In genomic region chr4:13627606-13628301, GRCh38 we compare ENCODE assay signal across 1 cellular context.
TF ChIP-seq lines count a peak whose summit lies in the region.

Gene BOD1L1 (minus strand): TSS chr4:13627725. CDS start chr4:13627587, 138 bp downstream.

TF ChIP-seq in HepG2, 621 proteins besides CTCF, POLR2A, EP300 and RAD21 (continued from another document and continues in another):
- peak; percentile 80 for TF ChIP-seq FOXJ3 (CRISPR knock-in tag; IDR thresholded peaks at IDR 0.05; ENCODE audit: borderline replicate concordance)
- TF ChIP-seq U2AF2 (IDR thresholded peaks at IDR 0.05; ENCODE audit: low read depth, low read length): no peak
- peak; percentile 83 for TF ChIP-seq MYC (CRISPR knock-in tag; IDR thresholded peaks at IDR 0.05; ENCODE audit: borderline replicate concordance)
- no peak for TF ChIP-seq GTF3A (CRISPR knock-in tag; conservative IDR thresholded peaks at IDR 0.05)
- peak; percentile 61; the same call in 1 of the 2 replicates for TF ChIP-seq TFDP1 (CRISPR knock-in tag; IDR thresholded peaks at IDR 0.05; ENCODE audit: borderline replicate concordance)
- peak; percentile 98 for TF ChIP-seq NAIF1 (CRISPR knock-in tag; IDR thresholded peaks at IDR 0.05; ENCODE audit: borderline replicate concordance)
- no peak for TF ChIP-seq REXO4 (CRISPR knock-in tag; IDR thresholded peaks at IDR 0.05; ENCODE audit: borderline replicate concordance)
- TF ChIP-seq, protein P1, sequence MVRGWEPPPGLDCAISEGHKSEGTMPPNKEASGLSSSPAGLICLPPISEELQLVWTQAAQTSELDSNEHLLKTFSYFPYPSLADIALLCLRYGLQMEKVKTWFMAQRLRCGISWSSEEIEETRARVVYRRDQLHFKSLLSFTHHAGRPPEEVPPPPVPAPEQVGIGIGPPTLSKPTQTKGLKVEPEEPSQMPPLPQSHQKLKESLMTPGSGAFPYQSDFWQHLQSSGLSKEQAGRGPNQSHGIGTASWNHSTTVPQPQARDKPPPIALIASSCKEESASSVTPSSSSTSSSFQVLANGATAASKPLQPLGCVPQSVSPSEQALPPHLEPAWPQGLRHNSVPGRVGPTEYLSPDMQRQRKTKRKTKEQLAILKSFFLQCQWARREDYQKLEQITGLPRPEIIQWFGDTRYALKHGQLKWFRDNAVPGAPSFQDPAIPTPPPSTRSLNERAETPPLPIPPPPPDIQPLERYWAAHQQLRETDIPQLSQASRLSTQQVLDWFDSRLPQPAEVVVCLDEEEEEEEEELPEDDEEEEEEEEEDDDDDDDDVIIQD (CRISPR knock-in tag; IDR thresholded peaks at IDR 0.05; ENCODE audit: low read depth): peak; percentile 67
- no peak for TF ChIP-seq ATF4 (CRISPR knock-in tag; IDR thresholded peaks at IDR 0.05)
- TF ChIP-seq, protein P2, sequence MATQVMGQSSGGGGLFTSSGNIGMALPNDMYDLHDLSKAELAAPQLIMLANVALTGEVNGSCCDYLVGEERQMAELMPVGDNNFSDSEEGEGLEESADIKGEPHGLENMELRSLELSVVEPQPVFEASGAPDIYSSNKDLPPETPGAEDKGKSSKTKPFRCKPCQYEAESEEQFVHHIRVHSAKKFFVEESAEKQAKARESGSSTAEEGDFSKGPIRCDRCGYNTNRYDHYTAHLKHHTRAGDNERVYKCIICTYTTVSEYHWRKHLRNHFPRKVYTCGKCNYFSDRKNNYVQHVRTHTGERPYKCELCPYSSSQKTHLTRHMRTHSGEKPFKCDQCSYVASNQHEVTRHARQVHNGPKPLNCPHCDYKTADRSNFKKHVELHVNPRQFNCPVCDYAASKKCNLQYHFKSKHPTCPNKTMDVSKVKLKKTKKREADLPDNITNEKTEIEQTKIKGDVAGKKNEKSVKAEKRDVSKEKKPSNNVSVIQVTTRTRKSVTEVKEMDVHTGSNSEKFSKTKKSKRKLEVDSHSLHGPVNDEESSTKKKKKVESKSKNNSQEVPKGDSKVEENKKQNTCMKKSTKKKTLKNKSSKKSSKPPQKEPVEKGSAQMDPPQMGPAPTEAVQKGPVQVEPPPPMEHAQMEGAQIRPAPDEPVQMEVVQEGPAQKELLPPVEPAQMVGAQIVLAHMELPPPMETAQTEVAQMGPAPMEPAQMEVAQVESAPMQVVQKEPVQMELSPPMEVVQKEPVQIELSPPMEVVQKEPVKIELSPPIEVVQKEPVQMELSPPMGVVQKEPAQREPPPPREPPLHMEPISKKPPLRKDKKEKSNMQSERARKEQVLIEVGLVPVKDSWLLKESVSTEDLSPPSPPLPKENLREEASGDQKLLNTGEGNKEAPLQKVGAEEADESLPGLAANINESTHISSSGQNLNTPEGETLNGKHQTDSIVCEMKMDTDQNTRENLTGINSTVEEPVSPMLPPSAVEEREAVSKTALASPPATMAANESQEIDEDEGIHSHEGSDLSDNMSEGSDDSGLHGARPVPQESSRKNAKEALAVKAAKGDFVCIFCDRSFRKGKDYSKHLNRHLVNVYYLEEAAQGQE (IDR thresholded peaks at IDR 0.05; ENCODE audit: borderline replicate concordance in 1 of 2, low read depth in 1 of 2, low read length in 2 of 2): peak in 1 of 2 experiments; percentile 78; a peak in 1 of 4 replicates
- TF ChIP-seq, protein P3, sequence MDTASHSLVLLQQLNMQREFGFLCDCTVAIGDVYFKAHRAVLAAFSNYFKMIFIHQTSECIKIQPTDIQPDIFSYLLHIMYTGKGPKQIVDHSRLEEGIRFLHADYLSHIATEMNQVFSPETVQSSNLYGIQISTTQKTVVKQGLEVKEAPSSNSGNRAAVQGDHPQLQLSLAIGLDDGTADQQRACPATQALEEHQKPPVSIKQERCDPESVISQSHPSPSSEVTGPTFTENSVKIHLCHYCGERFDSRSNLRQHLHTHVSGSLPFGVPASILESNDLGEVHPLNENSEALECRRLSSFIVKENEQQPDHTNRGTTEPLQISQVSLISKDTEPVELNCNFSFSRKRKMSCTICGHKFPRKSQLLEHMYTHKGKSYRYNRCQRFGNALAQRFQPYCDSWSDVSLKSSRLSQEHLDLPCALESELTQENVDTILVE (CRISPR knock-in tag; IDR thresholded peaks at IDR 0.05): peak; percentile 97
- TF ChIP-seq, protein P4, sequence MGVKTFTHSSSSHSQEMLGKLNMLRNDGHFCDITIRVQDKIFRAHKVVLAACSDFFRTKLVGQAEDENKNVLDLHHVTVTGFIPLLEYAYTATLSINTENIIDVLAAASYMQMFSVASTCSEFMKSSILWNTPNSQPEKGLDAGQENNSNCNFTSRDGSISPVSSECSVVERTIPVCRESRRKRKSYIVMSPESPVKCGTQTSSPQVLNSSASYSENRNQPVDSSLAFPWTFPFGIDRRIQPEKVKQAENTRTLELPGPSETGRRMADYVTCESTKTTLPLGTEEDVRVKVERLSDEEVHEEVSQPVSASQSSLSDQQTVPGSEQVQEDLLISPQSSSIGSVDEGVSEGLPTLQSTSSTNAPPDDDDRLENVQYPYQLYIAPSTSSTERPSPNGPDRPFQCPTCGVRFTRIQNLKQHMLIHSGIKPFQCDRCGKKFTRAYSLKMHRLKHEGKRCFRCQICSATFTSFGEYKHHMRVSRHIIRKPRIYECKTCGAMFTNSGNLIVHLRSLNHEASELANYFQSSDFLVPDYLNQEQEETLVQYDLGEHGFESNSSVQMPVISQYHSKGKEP (CRISPR knock-in tag; IDR thresholded peaks at IDR 0.05): no peak
- no peak for TF ChIP-seq ZNF562 (CRISPR knock-in tag; IDR thresholded peaks at IDR 0.05; ENCODE audit: borderline replicate concordance)
- TF ChIP-seq ZNF432 (CRISPR knock-in tag; IDR thresholded peaks at IDR 0.05; ENCODE audit: borderline replicate concordance): 0 out of 2 replicates have a peak, but pooled peaks have one; percentile 59
- TF ChIP-seq HNF4A (CRISPR knock-in tag; IDR thresholded peaks at IDR 0.05): peak; percentile 37; the same call in 1 of the 2 replicates
- TF ChIP-seq HIVEP1 (CRISPR knock-in tag; IDR thresholded peaks at IDR 0.05): no peak
- peak; percentile 95 for TF ChIP-seq PHF8 (CRISPR knock-in tag; IDR thresholded peaks at IDR 0.05)
- TF ChIP-seq PCBP1 (IDR thresholded peaks at IDR 0.05; ENCODE audit: borderline replicate concordance, low read depth, low read length): no peak; the same call in 1 of the 2 replicates
- no peak for TF ChIP-seq E2F5 (CRISPR knock-in tag; conservative IDR thresholded peaks at IDR 0.05)
- TF ChIP-seq TIGD3 (CRISPR knock-in tag; IDR thresholded peaks at IDR 0.05; ENCODE audit: borderline replicate concordance): no peak
- no peak for TF ChIP-seq ISX (CRISPR knock-in tag; conservative IDR thresholded peaks at IDR 0.05)
- no peak for TF ChIP-seq ZNF281 (CRISPR knock-in tag; IDR thresholded peaks at IDR 0.05; ENCODE audit: borderline replicate concordance)
- peak; percentile 41; the same call in 1 of the 2 replicates for TF ChIP-seq ZNF317 (CRISPR knock-in tag; IDR thresholded peaks at IDR 0.05)
- peak; percentile 95 for TF ChIP-seq IRF2 (CRISPR knock-in tag; IDR thresholded peaks at IDR 0.05)
- peak; percentile 45 for TF ChIP-seq HMG20A (CRISPR knock-in tag; IDR thresholded peaks at IDR 0.05; ENCODE audit: borderline replicate concordance)
- TF ChIP-seq, protein P5, sequence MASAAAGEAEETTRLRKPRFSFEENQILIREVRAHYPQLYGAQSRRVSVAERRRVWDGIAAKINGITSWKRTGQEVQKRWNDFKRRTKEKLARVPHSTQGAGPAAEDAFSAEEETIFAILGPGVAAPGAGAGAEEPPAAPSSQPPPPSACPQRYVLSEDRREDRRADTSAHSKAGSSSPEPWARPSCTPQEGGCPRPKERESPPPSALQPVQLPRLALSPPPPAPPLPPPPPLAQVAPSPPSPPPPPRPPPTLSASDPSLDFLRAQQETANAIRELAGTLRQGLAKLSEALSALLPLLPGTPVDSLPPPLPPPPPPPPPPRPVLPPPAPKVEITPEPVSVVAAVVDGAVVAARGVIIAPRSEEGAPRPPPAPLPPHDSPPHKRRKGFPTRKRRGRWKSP (CRISPR knock-in tag; IDR thresholded peaks at IDR 0.05): peak; percentile 88
- TF ChIP-seq ZNF569 (CRISPR knock-in tag; IDR thresholded peaks at IDR 0.05; ENCODE audit: borderline replicate concordance): no peak
- 0 out of 2 replicates have a peak, but pooled peaks have one; percentile 47 for TF ChIP-seq KLF11 (CRISPR knock-in tag; IDR thresholded peaks at IDR 0.05)
- TF ChIP-seq, protein P6, sequence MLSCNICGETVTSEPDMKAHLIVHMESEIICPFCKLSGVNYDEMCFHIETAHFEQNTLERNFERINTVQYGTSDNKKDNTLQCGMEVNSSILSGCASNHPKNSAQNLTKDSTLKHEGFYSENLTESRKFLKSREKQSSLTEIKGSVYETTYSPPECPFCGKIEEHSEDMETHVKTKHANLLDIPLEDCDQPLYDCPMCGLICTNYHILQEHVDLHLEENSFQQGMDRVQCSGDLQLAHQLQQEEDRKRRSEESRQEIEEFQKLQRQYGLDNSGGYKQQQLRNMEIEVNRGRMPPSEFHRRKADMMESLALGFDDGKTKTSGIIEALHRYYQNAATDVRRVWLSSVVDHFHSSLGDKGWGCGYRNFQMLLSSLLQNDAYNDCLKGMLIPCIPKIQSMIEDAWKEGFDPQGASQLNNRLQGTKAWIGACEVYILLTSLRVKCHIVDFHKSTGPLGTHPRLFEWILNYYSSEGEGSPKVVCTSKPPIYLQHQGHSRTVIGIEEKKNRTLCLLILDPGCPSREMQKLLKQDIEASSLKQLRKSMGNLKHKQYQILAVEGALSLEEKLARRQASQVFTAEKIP (CRISPR knock-in tag; IDR thresholded peaks at IDR 0.05; ENCODE audit: borderline replicate concordance): no peak
- peak; percentile 98; the same call in 1 of the 2 replicates for TF ChIP-seq ZNF670 (CRISPR knock-in tag; IDR thresholded peaks at IDR 0.05; ENCODE audit: borderline replicate concordance)
- TF ChIP-seq FLYWCH1 (CRISPR knock-in tag; IDR thresholded peaks at IDR 0.05): no peak
- TF ChIP-seq NCOA1 (CRISPR knock-in tag; IDR thresholded peaks at IDR 0.05): no peak
- peak; percentile 89; the same call in 1 of the 2 replicates for TF ChIP-seq TFAP4 (IDR thresholded peaks at IDR 0.05; ENCODE audit: borderline replicate concordance, low read depth)
- peak; percentile 39; the same call in 1 of the 2 replicates for TF ChIP-seq NFIC (IDR thresholded peaks at IDR 0.05; ENCODE audit: low read length)
- no peak for TF ChIP-seq SRSF4 (IDR thresholded peaks at IDR 0.05; ENCODE audit: low read depth, low read length, poor library complexity, severe bottlenecking)
- TF ChIP-seq TSC22D2 (CRISPR knock-in tag; IDR thresholded peaks at IDR 0.05; ENCODE audit: borderline replicate concordance): 0 out of 2 replicates have a peak, but pooled peaks have one; percentile 44
- no peak for TF ChIP-seq NR3C1 (CRISPR knock-in tag; IDR thresholded peaks at IDR 0.05)
